Comparison of ENCODE assay signal across 9 cellular contexts in the genomic region with DNA sequence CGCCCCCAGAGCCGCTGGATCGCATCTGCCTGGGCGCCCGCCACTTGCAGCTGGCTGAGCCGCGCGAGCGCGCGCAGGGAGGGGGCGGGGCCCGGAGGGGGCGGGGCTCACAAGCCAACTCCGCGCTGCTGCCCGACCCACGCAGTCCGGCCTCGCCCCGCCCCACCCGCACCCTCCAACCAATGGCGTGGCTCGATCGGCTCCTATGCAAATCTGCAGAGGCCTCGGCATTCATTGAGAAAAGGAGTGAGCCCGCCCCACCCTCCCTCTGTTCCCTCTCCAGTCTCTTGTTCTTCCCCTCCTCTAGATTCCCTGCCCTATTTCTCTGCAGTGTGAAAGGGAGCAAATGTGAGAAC. TPM values are rescaled to one million over a fixed set of nuclear protein-coding genes. Genes with fewer than 3 reads are reported as not detected.
A peak's percentile ranks its signal among the peaks of the same experiment; 100 is the strongest.
DNase-seq lines count a peak whose midpoint lies in the region; ATAC-seq and TF ChIP-seq lines count a peak whose summit lies in the region.
"Had no signal": no experiment of that assay in that cellular context is flagged by ENCODE, and none has a peak within 500 bp of the region (broad histone marks: within the 10 kb centered on the region; RNA-seq: fewer than 3 reads in every experiment).

ALK (minus strand) TSS at position 27 of the 356 bp plus-strand sequence. CDS start 927 bp downstream, outside the sequence.

- H3K4me3 Mint-ChIP-seq in H9 = peak within 1 kb of the TSS; percentile 64 to 84

- H3K4me1 ChIP-seq in ACC112 (ENCODE audit: control insufficient read depth, insufficient read depth, low read length, unreplicated experiment) = no peaks in the 10 kb centered on the region
- H3K4me1 ChIP-seq in H9 (ENCODE audit: insufficient read depth, low read length) = no peaks in the 10 kb centered on the region
- peaks cover 15% of the 10 kb centered on the region for H3K4me1 ChIP-seq in endocrine pancreas (ENCODE audit: control insufficient read depth, insufficient read depth, low read length)

- H3K18ac ChIP-seq in H9 (ENCODE audit: insufficient read length, low read depth, low read length) = no peak within 1 kb of the TSS

- H4K8ac ChIP-seq in H9 (replicated peaks; ENCODE audit: insufficient read length, low read depth, low read length) = no peak within 1 kb of the TSS

- peaks cover 74% of the 10 kb centered on the region for H3K27me3 ChIP-seq in ACC112 (ENCODE audit: insufficient read depth, low read length)
- H3K27me3 ChIP-seq in H9 (ENCODE audit: insufficient read depth, low read length) = peaks cover 24% of the 10 kb centered on the region
- no peaks in the 10 kb centered on the region for H3K27me3 ChIP-seq in endocrine pancreas (ENCODE audit: control insufficient read depth, insufficient read depth, low read length)

- H3K56ac ChIP-seq in H9 (ENCODE audit: insufficient read length, low read depth, low read length) = no peak within 1 kb of the TSS

- H4K20me1 ChIP-seq in H9 (ENCODE audit: control insufficient read depth, insufficient read depth, insufficient read length) = no peaks in the 10 kb centered on the region

- no peak within 1 kb of the TSS for H3K27ac Mint-ChIP-seq in H9

- no peak within 1 kb of the TSS for H4K5ac ChIP-seq in H9 (ENCODE audit: insufficient read length, low read depth, low read length)

- no peak within 1 kb of the TSS for H2BK15ac ChIP-seq in H9 (ENCODE audit: low read depth, low read length)

- peaks cover 5 to 14% of the 10 kb centered on the region in 2 experiments for H3K4me1 Mint-ChIP-seq in H9

- H3K14ac ChIP-seq in H9 (ENCODE audit: insufficient read depth, low read length) = no peak within 1 kb of the TSS

- no peak for ATAC-seq in GM21737 (IDR thresholded peaks at IDR 0.05; ENCODE audit: unreplicated experiment)

- H2BK12ac ChIP-seq in H9 (ENCODE audit: insufficient read length, low read depth, low read length) = no peak within 1 kb of the TSS

- H4K91ac ChIP-seq in H9 (ENCODE audit: insufficient read length, low read depth, low read length) = no peak within 1 kb of the TSS

- no peak within 1 kb of the TSS for H2AFZ ChIP-seq in ACC112 (ENCODE audit: low read length, unreplicated experiment)
- H2AFZ ChIP-seq in H9 (ENCODE audit: low read length) = peak within 1 kb of the TSS; percentile 86

- no peak within 1 kb of the TSS for H3K23ac ChIP-seq in H9 (ENCODE audit: insufficient read length, low read depth, low read length)

- TF ChIP-seq CTCF in H9 (conservative IDR thresholded peaks at IDR 0.05) = no peak

- no peak within 1 kb of the TSS for H2BK5ac ChIP-seq in H9 (ENCODE audit: insufficient read length, low read length)

- H3K4me2 ChIP-seq in H9 (ENCODE audit: insufficient read depth, insufficient read length, low read length) = peak within 1 kb of the TSS; percentile 77

- peaks cover 17% of the 10 kb centered on the region for H3K23me2 ChIP-seq in H9 (ENCODE audit: insufficient read length, low read depth, low read length, poor library complexity, severe bottlenecking)

- H3T11ph ChIP-seq in H9 (ENCODE audit: low read length) = no peak within 1 kb of the TSS

- H2BK120ac ChIP-seq in H9 (ENCODE audit: low read depth, low read length, poor library complexity, severe bottlenecking) = no peak within 1 kb of the TSS

- H3K9me3 Mint-ChIP-seq in H9 = no peaks in the 10 kb centered on the region

- H3K36me3 ChIP-seq in ACC112 (ENCODE audit: insufficient read depth, low read length) (no peaks in the 10 kb centered on the region), endocrine pancreas (ENCODE audit: control insufficient read depth, insufficient read depth, low read length) (no peaks in the 10 kb centered on the region)

- no peak within 1 kb of the TSS for H2BK20ac ChIP-seq in H9 (ENCODE audit: low read depth, low read length, poor library complexity, severe bottlenecking)

- H3K27me3 Mint-ChIP-seq in H9 (ENCODE audit: low read depth) = peaks cover 60% of the 10 kb centered on the region

- H3K9ac ChIP-seq in H9 (ENCODE audit: extremely low read depth, insufficient read length, low read length) (no peak within 1 kb of the TSS), endocrine pancreas (ENCODE audit: control insufficient read depth, insufficient read depth, low read length) (peak within 1 kb of the TSS; percentile 19)

- H3K36me3 Mint-ChIP-seq in H9 (ENCODE audit: insufficient read depth in 1 of 3, low read depth in 3 of 3) = no peaks in the 10 kb centered on the region

- no peak within 1 kb of the TSS for H3K27ac ChIP-seq in ACC112 (ENCODE audit: low read depth, low read length)
- no peak within 1 kb of the TSS for H3K27ac ChIP-seq in H9 (ENCODE audit: insufficient read length, low read depth, low read length)

- H3K9me3 ChIP-seq in H9 (ENCODE audit: control insufficient read depth, low read depth, low read length) = no peaks in the 10 kb centered on the region
- H3K9me3 ChIP-seq in endocrine pancreas (ENCODE audit: control insufficient read depth, low read length) = no peaks in the 10 kb centered on the region

- no peak within 1 kb of the TSS for H3K4ac ChIP-seq in H9 (ENCODE audit: low read depth, low read length)

- H3K79me1 ChIP-seq in H9 (ENCODE audit: insufficient read depth, low read depth, low read length, poor library complexity, severe bottlenecking) = no peaks in the 10 kb centered on the region

- no CpG with 5 or more reads among the region's 27 CpGs for WGBS in H9 (ENCODE audit: extremely low coverage, insufficient read length, low lambda C conversion rate)

- H2AK5ac ChIP-seq in H9 (ENCODE audit: insufficient read length, low read length) = no peak within 1 kb of the TSS

- DNase-seq in H9 = peak; percentile 98
- DNase-seq in NCI-H460 (ENCODE audit: extremely low read depth, low read depth) = peak; percentile 83
- peak; percentile 69 for DNase-seq in activated CD8-positive, alpha-beta memory T cell treated with anti-CD3 and anti-CD28 coated beads for 24 hours
- DNase-seq in medulla oblongata (ENCODE audit: extremely low spot score) = peak; percentile 93
- peak; percentile 11 for DNase-seq in stimulated activated CD8-positive, alpha-beta memory T cell treated with anti-CD3 and anti-CD28 coated beads, Interleukin-12 subunit alpha, Interleukin-12 subunit beta, amount 100 ng/mL, for 4 hours (ENCODE audit: low read depth)
- DNase-seq: DND-41 had no signal

- H3K79me2 ChIP-seq in ACC112 (ENCODE audit: control insufficient read depth, insufficient read depth, low read length, unreplicated experiment) = no peaks in the 10 kb centered on the region
- H3K79me2 ChIP-seq in H9 (ENCODE audit: insufficient read depth, low read length) = no peaks in the 10 kb centered on the region

- H3K4me3 ChIP-seq in ACC112 (ENCODE audit: low read depth, low read length) = 0 out of 2 replicates have a peak within 1 kb of the TSS, but pooled peaks have one; percentile 39
- H3K4me3 ChIP-seq in endocrine pancreas (ENCODE audit: control insufficient read depth, insufficient read depth, low read length) = peak within 1 kb of the TSS; percentile 43

RNA-seq across cellular contexts. Expression of gene ALK, which starts in this region (rescaled TPM):
- not detected in 2 replicates for total RNA-seq in H9 (2021)
- 0.02 TPM in 1 of 2 replicates, not detected in the other for total RNA-seq in NCI-H460 (2014; rRNA removed; shearing (Covaris generic))
- polyA plus RNA-seq in NCI-H460 (2014; cell fraction: nucleus; rRNA removed) = not detected in 2 replicates

Comparison
In these comparisons a context has a peak if more than half of its experiments do, and no peak if none do; other contexts are left out.
1. Peak in DNase-seq and H3K4me2 ChIP-seq in H9; RNA of the gene not detected or under 1 TPM.
2. Peak in DNase-seq in NCI-H460; RNA of the gene not detected or under 1 TPM.
3. DNase-seq: peak in every context shown above with its lines; median percentile 98 in H9; 93 in medulla oblongata; 83 in NCI-H460; 69 in activated CD8-positive, alpha-beta memory T cell treated with anti-CD3 and anti-CD28 coated beads for 24 hours; 11 in stimulated activated CD8-positive, alpha-beta memory T cell treated with anti-CD3 and anti-CD28 coated beads, Interleukin-12 subunit alpha, Interleukin-12 subunit beta, amount 100 ng/mL, for 4 hours.